ENCODE assay signal across 11 cellular contexts in genomic region chrX:134821370-134821769, GRCh38. TPM values are rescaled to one million over a fixed set of nuclear protein-coding genes. Genes with fewer than 3 reads are reported as not detected.
A peak's percentile ranks its signal among the peaks of the same experiment; 100 is the strongest.
DNase-seq lines count a peak whose midpoint lies in the region; ATAC-seq and TF ChIP-seq lines count a peak whose summit lies in the region.
"Had no signal": no experiment of that assay in that cellular context is flagged by ENCODE, and none has a peak within 500 bp of the region (broad histone marks: within the 10 kb centered on the region; RNA-seq: fewer than 3 reads in every experiment).

No MANE protein-coding gene starts in this region.

- intact Hi-C loops in MCF 10A (cut with micrococcal nuclease), result no loop called here
- intact Hi-C loops in mammary epithelial cell (cut with micrococcal nuclease), result no loop called here
- intact Hi-C loops in uterus (cut with DNase I; ENCODE audit: low total_unique reads), result no loop called here
- intact Hi-C loops in left lung (cut with DNase I), result no loop called here

- no TSS peak for BruUV-seq in MCF 10A (replicated peaks; lab: Mats Ljungman, UMichigan)
- BruUV-seq in mammary epithelial cell (replicated peaks; lab: Mats Ljungman, UMichigan), result no TSS peak

- H3K4me1 Mint-ChIP-seq in MCF 10A (ENCODE audit: insufficient read depth, unreplicated experiment) (no peaks in the 10 kb centered on the region), WTC11 (peaks cover 8% of the 10 kb centered on the region)

- H3K36me3 Mint-ChIP-seq in MCF 10A (ENCODE audit: insufficient read depth, unreplicated experiment), result no peaks in the 10 kb centered on the region
- H3K36me3 Mint-ChIP-seq in WTC11, result no peaks in the 10 kb centered on the region

- H3K27me3 Mint-ChIP-seq in MCF 10A (ENCODE audit: insufficient read depth, unreplicated experiment) (peaks cover 44% of the 10 kb centered on the region), WTC11 (ENCODE audit: low read depth) (no peaks in the 10 kb centered on the region)

- no peak overlapping the region for H3K4me3 ChIP-seq in mammary epithelial cell (replicated peaks in 1 of 3; ENCODE audit: insufficient read depth in 1 of 3, low read depth in 2 of 3, low read length in 3 of 3)
- H3K4me3 ChIP-seq in right atrium auricular region, result no peak overlapping the region
- H3K4me3 ChIP-seq in uterus, result no peak overlapping the region
- no peak overlapping the region for H3K4me3 ChIP-seq in left lung
- H3K4me3 ChIP-seq: GM12878 had no signal

- POLR2A ChIA-PET in MCF 10A (lab: Yijun Ruan, JAX) (no interaction called here), WTC11 (lab: Charles Lee) (no interaction called here)

- no peak overlapping the region for H3K27ac Mint-ChIP-seq in MCF 10A (ENCODE audit: low read depth, unreplicated experiment)
- peak overlapping the region; percentile 32 for H3K27ac Mint-ChIP-seq in WTC11

- H3K9me3 Mint-ChIP-seq in MCF 10A (ENCODE audit: unreplicated experiment) (no peaks in the 10 kb centered on the region), WTC11 (no peaks in the 10 kb centered on the region)

- H3K9me3 ChIP-seq in mammary epithelial cell (replicated peaks; ENCODE audit: insufficient read depth, low read length), result no peaks in the 10 kb centered on the region
- H3K9me3 ChIP-seq in right atrium auricular region, result no peaks in the 10 kb centered on the region
- no peaks in the 10 kb centered on the region for H3K9me3 ChIP-seq in uterus
- H3K9me3 ChIP-seq in left lung, result no peaks in the 10 kb centered on the region

- no peak for TF ChIP-seq POLR2A in uterus (IDR thresholded peaks at IDR 0.05)

- H3K9ac ChIP-seq in mammary epithelial cell (ENCODE audit: insufficient read depth, low read length), result no peak overlapping the region

- CTCF ChIA-PET in MCF 10A (lab: Yijun Ruan, JAX) (no interaction called here), mammary epithelial cell (lab: Charles Lee; ENCODE audit: low non-redundant PET) (no interaction called here), WTC11 (lab: Charles Lee) (no interaction called here)

- H3K36me3 ChIP-seq in mammary epithelial cell (ENCODE audit: insufficient read depth, low read length) (no peaks in the 10 kb centered on the region), right atrium auricular region (no peaks in the 10 kb centered on the region), uterus (no peaks in the 10 kb centered on the region), left lung (no peaks in the 10 kb centered on the region)

- DNase-seq in MCF 10A (ENCODE audit: unreplicated experiment), result peak; percentile 42
- no peak for DNase-seq in mammary epithelial cell
- no peak for DNase-seq in WTC11 (ENCODE audit: low spot score)
- no peak for DNase-seq in right atrium auricular region (ENCODE audit: low spot score)
- peak in 1 of 2 donors; percentile 28 for DNase-seq in uterus
- no peak for DNase-seq in NCI-H2081 (lab: John Stamatoyannopoulos, UW)
- DNase-seq in NCI-H748 (lab: John Stamatoyannopoulos, UW; ENCODE audit: unreplicated experiment), result no peak
- DNase-seq in left lung, result no peak
- DNase-seq: NCI-H187, SHP77 treated with DMSO at 0.1 percent for 48 hours had no signal

- no peak overlapping the region for H3K27ac ChIP-seq in mammary epithelial cell (ENCODE audit: insufficient read depth, low read depth, low read length)
- H3K27ac ChIP-seq in right atrium auricular region, result peak overlapping the region; percentile 27 to 46
- H3K27ac ChIP-seq in uterus, result peak overlapping the region; percentile 3 to 40
- H3K27ac ChIP-seq in left lung, result peak overlapping the region in 1 of 2 donors; percentile 41

- dilution Hi-C loops in mammary epithelial cell (cut with HindIII; ENCODE audit: low sequenced_read_pairs), result no loop called here

- no peak overlapping the region for H2AFZ ChIP-seq in mammary epithelial cell (ENCODE audit: low read depth, low read length)

- no peak overlapping the region for H3K4me2 ChIP-seq in mammary epithelial cell (ENCODE audit: insufficient read depth, low read depth, low read length)

- no peaks in the 10 kb centered on the region for H3K27me3 ChIP-seq in mammary epithelial cell (ENCODE audit: insufficient read depth, low read length)
- H3K27me3 ChIP-seq in right atrium auricular region, result no peaks in the 10 kb centered on the region
- H3K27me3 ChIP-seq in uterus, result peaks cover 0 to 4% of the 10 kb centered on the region in 2 donors
- H3K27me3 ChIP-seq in left lung, result no peaks in the 10 kb centered on the region

- ATAC-seq in WTC11 (no peak; the same call in 1 of the 2 replicates), left lung (no peak)
- ATAC-seq: GM12878 had no signal

- H3K4me3 Mint-ChIP-seq in MCF 10A (ENCODE audit: unreplicated experiment) (no peak overlapping the region), WTC11 (no peak overlapping the region)

- H3K79me2 ChIP-seq in mammary epithelial cell (ENCODE audit: insufficient read depth, low read length), result no peaks in the 10 kb centered on the region

- in situ Hi-C loops in mammary epithelial cell (cut with MboI; ENCODE audit: low sequenced_read_pairs in 2 of 2), result no loop called here

- H4K20me1 ChIP-seq in mammary epithelial cell (ENCODE audit: insufficient read depth, low read length), result no peaks in the 10 kb centered on the region

- 76% methylated on average over 3 of the region's 3 CpGs for WGBS in mammary epithelial cell (ENCODE audit: low coverage, missing lambda C conversion rate)

- TF ChIP-seq CTCF in MCF 10A (IDR thresholded peaks at IDR 0.05; ENCODE audit: unreplicated experiment), result no peak
- TF ChIP-seq CTCF in mammary epithelial cell (conservative IDR thresholded peaks at IDR 0.05 in 1 of 2, IDR thresholded peaks at IDR 0.05 in 1 of 2; ENCODE audit: extremely low read depth in 1 of 2, insufficient read depth in 1 of 2, low read depth in 1 of 2, low read length in 2 of 2), result no peak
- no peak for TF ChIP-seq CTCF in WTC11 (IDR thresholded peaks at IDR 0.05)
- TF ChIP-seq CTCF in right atrium auricular region (IDR thresholded peaks at IDR 0.05), result no peak
- no peak for TF ChIP-seq CTCF in uterus (IDR thresholded peaks at IDR 0.05)
- no peak for TF ChIP-seq CTCF in left lung (IDR thresholded peaks at IDR 0.05)

- H3K4me1 ChIP-seq in mammary epithelial cell (ENCODE audit: insufficient read depth, low read length) (no peaks in the 10 kb centered on the region), right atrium auricular region (no peaks in the 10 kb centered on the region), uterus (no peaks in the 10 kb centered on the region), left lung (peaks cover 0 to 3% of the 10 kb centered on the region in 2 donors)

TF ChIP-seq in WTC11, 78 proteins besides CTCF, POLR2A, EP300 and RAD21 (continues in another document):
- no peak for TF ChIP-seq FOXK1 (CRISPR knock-in tag; IDR thresholded peaks at IDR 0.05)
- TF ChIP-seq, protein P1, sequence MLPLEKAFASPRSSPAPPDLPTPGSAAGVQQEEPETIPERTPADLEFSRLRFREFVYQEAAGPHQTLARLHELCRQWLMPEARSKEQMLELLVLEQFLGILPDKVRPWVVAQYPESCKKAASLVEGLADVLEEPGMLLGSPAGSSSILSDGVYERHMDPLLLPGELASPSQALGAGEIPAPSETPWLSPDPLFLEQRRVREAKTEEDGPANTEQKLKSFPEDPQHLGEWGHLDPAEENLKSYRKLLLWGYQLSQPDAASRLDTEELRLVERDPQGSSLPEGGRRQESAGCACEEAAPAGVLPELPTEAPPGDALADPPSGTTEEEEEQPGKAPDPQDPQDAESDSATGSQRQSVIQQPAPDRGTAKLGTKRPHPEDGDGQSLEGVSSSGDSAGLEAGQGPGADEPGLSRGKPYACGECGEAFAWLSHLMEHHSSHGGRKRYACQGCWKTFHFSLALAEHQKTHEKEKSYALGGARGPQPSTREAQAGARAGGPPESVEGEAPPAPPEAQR (CRISPR knock-in tag; IDR thresholded peaks at IDR 0.05), result no peak
- no peak for TF ChIP-seq EMX1 (CRISPR knock-in tag; IDR thresholded peaks at IDR 0.05)
- TF ChIP-seq, protein P2, sequence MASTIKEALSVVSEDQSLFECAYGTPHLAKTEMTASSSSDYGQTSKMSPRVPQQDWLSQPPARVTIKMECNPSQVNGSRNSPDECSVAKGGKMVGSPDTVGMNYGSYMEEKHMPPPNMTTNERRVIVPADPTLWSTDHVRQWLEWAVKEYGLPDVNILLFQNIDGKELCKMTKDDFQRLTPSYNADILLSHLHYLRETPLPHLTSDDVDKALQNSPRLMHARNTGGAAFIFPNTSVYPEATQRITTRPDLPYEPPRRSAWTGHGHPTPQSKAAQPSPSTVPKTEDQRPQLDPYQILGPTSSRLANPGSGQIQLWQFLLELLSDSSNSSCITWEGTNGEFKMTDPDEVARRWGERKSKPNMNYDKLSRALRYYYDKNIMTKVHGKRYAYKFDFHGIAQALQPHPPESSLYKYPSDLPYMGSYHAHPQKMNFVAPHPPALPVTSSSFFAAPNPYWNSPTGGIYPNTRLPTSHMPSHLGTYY (CRISPR knock-in tag; IDR thresholded peaks at IDR 0.05), result no peak
- TF ChIP-seq ZNF281 (CRISPR knock-in tag; IDR thresholded peaks at IDR 0.05), result no peak

RNA-seq across cellular contexts. Expression of gene PABIR2, which starts 24.4 kb away (rescaled TPM):
- total RNA-seq in MCF 10A (2022) (16.2 and 18.1 TPM in 2 replicates), mammary epithelial cell (10 to 100 TPM in 1 of 2 donors, 1 to 10 TPM in 1; 6.8 to 23.9 TPM), WTC11 (2021) (34.0 to 34.3 TPM (median 34.0 TPM) in 3 replicates), right atrium auricular region (10 to 100 TPM; 10.7 to 12.6 TPM), uterus (10 to 100 TPM; 14.2 to 45.9 (median 30.0) TPM), left lung (10 to 100 TPM; 17.0 to 20.6 TPM)
- 14.0 TPM for polyA plus RNA-seq in mammary epithelial cell
- polyA minus RNA-seq in mammary epithelial cell, result 26.0 TPM
